ENCODE assay signal across 11 cellular contexts in the genomic region with DNA sequence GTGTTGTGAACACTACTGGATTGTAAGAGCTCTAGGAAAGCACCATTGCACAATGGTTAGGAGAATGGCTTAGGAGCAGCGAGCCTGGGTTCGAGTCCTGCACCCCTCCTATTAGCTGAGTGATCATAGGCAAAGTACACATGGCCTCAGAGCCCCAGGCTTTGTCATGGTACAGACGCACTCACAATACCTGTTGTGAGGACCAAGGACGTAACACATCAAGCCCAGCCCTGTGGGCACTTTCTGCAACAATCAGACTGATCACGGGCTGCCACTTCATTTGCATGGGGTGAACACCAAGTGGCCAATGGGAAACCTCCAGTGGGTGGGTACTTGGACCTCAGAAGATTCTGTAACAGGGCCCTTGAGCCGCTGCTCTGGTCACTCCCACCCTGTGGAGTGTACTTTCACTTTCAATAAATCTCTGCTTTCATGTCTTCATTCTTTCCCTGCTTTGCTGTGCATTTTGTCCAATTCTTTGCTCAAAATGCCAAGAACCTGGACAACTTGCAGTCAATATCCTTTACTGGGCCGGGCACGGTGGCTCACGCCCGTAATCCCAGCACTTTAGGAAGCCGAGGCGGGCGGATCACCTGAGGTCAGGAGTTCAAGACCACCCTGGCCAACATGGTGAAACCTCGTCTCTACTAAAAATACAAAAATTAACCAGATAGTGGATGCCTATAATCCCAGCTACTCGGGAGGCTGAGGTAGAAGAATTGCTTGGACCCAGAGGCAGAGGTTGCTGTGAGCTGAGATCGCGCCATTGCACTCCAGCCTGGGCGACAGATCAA. TPM values are rescaled to one million over a fixed set of nuclear protein-coding genes. Genes with fewer than 3 reads are reported as not detected.
DNase-seq lines count a peak whose midpoint lies in the region; ATAC-seq and TF ChIP-seq lines count a peak whose summit lies in the region.
"Had no signal": no experiment of that assay in that cellular context is flagged by ENCODE, and none has a peak within 500 bp of the region (broad histone marks: within the 10 kb centered on the region; RNA-seq: fewer than 3 reads in every experiment).

No MANE protein-coding gene starts in this region.

- H3K27ac Mint-ChIP-seq in activated CD8-positive, alpha-beta memory T cell treated with anti-CD3 and anti-CD28 coated beads, Interleukin-2, amount 10 ng/mL, durations not matched to agents 7 days and 5 days: no peak overlapping the region

- CTCF ChIA-PET in activated CD8-positive, alpha-beta memory T cell treated with anti-CD3 and anti-CD28 coated beads, Interleukin-2, amount 10 ng/mL, durations not matched to agents 7 days and 5 days (lab: Charles Lee): interaction anchor here (1.2 to 3.0 kb wide), 4 partner anchors 13 to 431 kb away, joined by 3 to 13 read pairs (median 3); no protein-coding TSS in a partner anchor

- WGBS in right lobe of liver (ENCODE audit: insufficient coverage, low coverage, low lambda C conversion rate, missing lambda C conversion rate): 57% methylated on average over 15 of the region's 18 CpGs
- 72 to 73% methylated on average over 15 to 18 of the region's 18 CpGs for WGBS in upper lobe of left lung, 2 donors

- H3K4me1 ChIP-seq in right lobe of liver (peaks cover 0 to 5% (median 1%) of the 10 kb centered on the region in 4 donors), upper lobe of left lung (peaks cover 0 to 6% (median 0%) of the 10 kb centered on the region in 4 donors)

- H3K4me1 Mint-ChIP-seq in activated CD8-positive, alpha-beta memory T cell treated with anti-CD3 and anti-CD28 coated beads, Interleukin-2, amount 10 ng/mL, durations not matched to agents 7 days and 5 days: peaks cover 3% of the 10 kb centered on the region

- H3K27me3 Mint-ChIP-seq in activated CD8-positive, alpha-beta memory T cell treated with anti-CD3 and anti-CD28 coated beads, Interleukin-2, amount 10 ng/mL, durations not matched to agents 7 days and 5 days: peaks cover 9% of the 10 kb centered on the region

- no peak overlapping the region for H3K27ac ChIP-seq in brain microvascular endothelial cell
- no peak overlapping the region for H3K27ac ChIP-seq in right lobe of liver
- peak overlapping the region in 2 of 4 donors; percentile 26 to 31 for H3K27ac ChIP-seq in upper lobe of left lung
- H3K27ac ChIP-seq: SK-N-MC had no signal

- H3K4me3 ChIP-seq in brain microvascular endothelial cell (ENCODE audit: low read depth, low read length) (no peak overlapping the region), right lobe of liver (peak overlapping the region in 2 of 3 donors; percentile 19 to 27), upper lobe of left lung (peak overlapping the region in 3 of 4 donors; percentile 3 to 21 (median 20))
- H3K4me3 ChIP-seq: SK-N-MC had no signal

- no peaks in the 10 kb centered on the region for H3K36me3 Mint-ChIP-seq in activated CD8-positive, alpha-beta memory T cell treated with anti-CD3 and anti-CD28 coated beads, Interleukin-2, amount 10 ng/mL, durations not matched to agents 7 days and 5 days
- H3K36me3 Mint-ChIP-seq: naive B cell had no signal

- H3K36me3 ChIP-seq in brain microvascular endothelial cell (replicated peaks) (no peaks in the 10 kb centered on the region), right lobe of liver (no peaks in the 10 kb centered on the region), upper lobe of left lung (no peaks in the 10 kb centered on the region)

- H3K9me3 ChIP-seq in right lobe of liver: no peaks in the 10 kb centered on the region
- no peaks in the 10 kb centered on the region for H3K9me3 ChIP-seq in upper lobe of left lung

- H3K9me3 Mint-ChIP-seq in activated CD8-positive, alpha-beta memory T cell treated with anti-CD3 and anti-CD28 coated beads, Interleukin-2, amount 10 ng/mL, durations not matched to agents 7 days and 5 days (ENCODE audit: low read depth): no peaks in the 10 kb centered on the region
- H3K9me3 Mint-ChIP-seq: naive B cell had no signal

- no peak for TF ChIP-seq EP300 in upper lobe of left lung (IDR thresholded peaks at IDR 0.05)

- DNase-seq in activated CD8-positive, alpha-beta memory T cell treated with anti-CD3 and anti-CD28 coated beads for 24 hours: peak; percentile 41
- DNase-seq in activated CD8-positive, alpha-beta memory T cell treated with anti-CD3 and anti-CD28 coated beads, Interleukin-2, amount 10 ng/mL, durations not matched to agents 7 days and 5 days: no peak
- DNase-seq in brain microvascular endothelial cell: peak; percentile 32
- DNase-seq in right lobe of liver: peak in 1 of 3 donors; percentile 48
- peak; percentile 17 to 82 for DNase-seq in upper lobe of left lung
- no peak for DNase-seq in NCI-H1105 (lab: John Stamatoyannopoulos, UW)
- DNase-seq: naive B cell; stimulated activated CD4-positive, alpha-beta T cell treated with anti-CD3 and anti-CD28 coated beads, Interleukin-15, amount 100 ng/mL, for 24 hours had no signal

- no peak for TF ChIP-seq POLR2A in right lobe of liver (IDR thresholded peaks at IDR 0.05)
- no peak for TF ChIP-seq POLR2A in upper lobe of left lung (IDR thresholded peaks at IDR 0.05)

- in situ Hi-C loops in brain microvascular endothelial cell (cut with HindIII; ENCODE audit: low pct_ligation_motif_present, low sequenced_read_pairs): loop anchor here (25.0 kb wide), 1 partner anchor 424 kb away; no protein-coding TSS in a partner anchor

- H3K4me3 Mint-ChIP-seq in activated CD8-positive, alpha-beta memory T cell treated with anti-CD3 and anti-CD28 coated beads, Interleukin-2, amount 10 ng/mL, durations not matched to agents 7 days and 5 days: no peak overlapping the region

- no peak for ATAC-seq in activated CD8-positive, alpha-beta memory T cell treated with anti-CD3 and anti-CD28 coated beads, Interleukin-2, amount 10 ng/mL, durations not matched to agents 7 days and 5 days
- ATAC-seq in right lobe of liver (peak; percentile 57 to 81 (median 70)), upper lobe of left lung (ENCODE audit: low FRiP score in 2 of 2) (peak; percentile 59 to 79), GM18867 (IDR thresholded peaks at IDR 0.05; ENCODE audit: unreplicated experiment) (no peak), HG02763 (IDR thresholded peaks at IDR 0.05; ENCODE audit: unreplicated experiment) (no peak)

- intact Hi-C loops in right lobe of liver (cut with DNase I): loop anchor here (10.0 kb wide), 4 partner anchors 122 to 432 kb away; partner anchors contain the start of gene TCL1B (in 1 of the 2)

- no peak for TF ChIP-seq CTCF in brain microvascular endothelial cell (IDR thresholded peaks at IDR 0.05; ENCODE audit: low read depth, low read length, missing control alignments)
- no peak for TF ChIP-seq CTCF in right lobe of liver (IDR thresholded peaks at IDR 0.05)
- TF ChIP-seq CTCF in upper lobe of left lung (IDR thresholded peaks at IDR 0.05): no peak

- no peaks in the 10 kb centered on the region for H3K27me3 ChIP-seq in brain microvascular endothelial cell (replicated peaks)
- H3K27me3 ChIP-seq in right lobe of liver: no peaks in the 10 kb centered on the region
- H3K27me3 ChIP-seq in upper lobe of left lung: no peaks in the 10 kb centered on the region

RNA-seq across cellular contexts. Expression of gene GLRX5, which starts 28.2 kb away (rescaled TPM):
- total RNA-seq in activated CD8-positive, alpha-beta memory T cell treated with anti-CD3 and anti-CD28 coated beads, Interleukin-2, amount 10 ng/mL, durations not matched to agents 7 days and 5 days: 10 to 100 TPM; 36.4 to 48.5 TPM
- total RNA-seq in right lobe of liver (10 to 100 TPM; 31.4 to 48.5 (median 40.2) TPM), upper lobe of left lung (10 to 100 TPM; 12.6 to 34.8 (median 25.0) TPM)

RNA-seq across cellular contexts. Expression of gene SYNE3, which starts 46.6 kb away (rescaled TPM):
- total RNA-seq in activated CD8-positive, alpha-beta memory T cell treated with anti-CD3 and anti-CD28 coated beads, Interleukin-2, amount 10 ng/mL, durations not matched to agents 7 days and 5 days: 10 to 100 TPM; 65.8 to 81.6 TPM
- 10 to 100 TPM in 1 of 6 experiments, 1 to 10 TPM in 5; 3.7 to 11.6 (median 5.0) TPM for total RNA-seq in right lobe of liver
- total RNA-seq in upper lobe of left lung: 10 to 100 TPM; 15.6 to 38.8 (median 19.0) TPM

Comparison
In these comparisons a context has a peak if more than half of its experiments do, and no peak if none do; other contexts are left out.
1. DNase-seq: peak in activated CD8-positive, alpha-beta memory T cell treated with anti-CD3 and anti-CD28 coated beads for 24 hours (single experiment), brain microvascular endothelial cell (single experiment) and upper lobe of left lung (2 of 2); none in activated CD8-positive, alpha-beta memory T cell treated with anti-CD3 and anti-CD28 coated beads, Interleukin-2, amount 10 ng/mL, durations not matched to agents 7 days and 5 days (single experiment) and NCI-H1105 (single experiment).
2. ATAC-seq: peak in right lobe of liver (4 of 4) and upper lobe of left lung (2 of 2); none in activated CD8-positive, alpha-beta memory T cell treated with anti-CD3 and anti-CD28 coated beads, Interleukin-2, amount 10 ng/mL, durations not matched to agents 7 days and 5 days (single experiment), GM18867 (single experiment) and HG02763 (single experiment).